Comparison of ENCODE assay signal across 1 cellular context in the genomic region with DNA sequence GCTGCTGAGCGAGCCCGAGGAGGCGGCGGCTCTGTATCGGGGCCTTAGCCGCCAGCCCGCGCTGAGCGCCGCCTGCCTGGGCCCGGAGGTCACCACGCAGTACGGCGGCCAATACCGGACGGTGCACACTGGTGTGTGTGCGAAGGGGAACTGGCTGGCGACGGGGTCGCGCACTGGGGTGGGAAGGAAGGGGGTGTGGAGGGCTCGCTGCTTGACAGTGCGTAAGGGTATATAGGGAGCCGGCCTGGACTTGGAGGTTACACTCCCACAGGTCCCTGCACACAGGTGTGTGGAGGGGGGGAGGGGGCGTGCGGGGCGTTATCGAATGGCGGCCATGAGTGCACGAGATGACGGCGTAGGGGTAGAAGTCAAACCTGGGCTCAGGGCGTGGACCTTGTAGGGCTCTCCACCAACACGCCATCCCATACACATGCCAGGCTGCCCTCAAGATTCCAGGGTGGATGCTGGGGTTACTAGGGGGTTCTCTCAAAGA.
TF ChIP-seq lines count a peak whose summit lies in the region.

No MANE protein-coding gene starts in this region.

TF ChIP-seq in HepG2, 621 proteins besides CTCF, POLR2A, EP300 and RAD21 (continued from another document and continues in another):
- TF ChIP-seq, protein P1, sequence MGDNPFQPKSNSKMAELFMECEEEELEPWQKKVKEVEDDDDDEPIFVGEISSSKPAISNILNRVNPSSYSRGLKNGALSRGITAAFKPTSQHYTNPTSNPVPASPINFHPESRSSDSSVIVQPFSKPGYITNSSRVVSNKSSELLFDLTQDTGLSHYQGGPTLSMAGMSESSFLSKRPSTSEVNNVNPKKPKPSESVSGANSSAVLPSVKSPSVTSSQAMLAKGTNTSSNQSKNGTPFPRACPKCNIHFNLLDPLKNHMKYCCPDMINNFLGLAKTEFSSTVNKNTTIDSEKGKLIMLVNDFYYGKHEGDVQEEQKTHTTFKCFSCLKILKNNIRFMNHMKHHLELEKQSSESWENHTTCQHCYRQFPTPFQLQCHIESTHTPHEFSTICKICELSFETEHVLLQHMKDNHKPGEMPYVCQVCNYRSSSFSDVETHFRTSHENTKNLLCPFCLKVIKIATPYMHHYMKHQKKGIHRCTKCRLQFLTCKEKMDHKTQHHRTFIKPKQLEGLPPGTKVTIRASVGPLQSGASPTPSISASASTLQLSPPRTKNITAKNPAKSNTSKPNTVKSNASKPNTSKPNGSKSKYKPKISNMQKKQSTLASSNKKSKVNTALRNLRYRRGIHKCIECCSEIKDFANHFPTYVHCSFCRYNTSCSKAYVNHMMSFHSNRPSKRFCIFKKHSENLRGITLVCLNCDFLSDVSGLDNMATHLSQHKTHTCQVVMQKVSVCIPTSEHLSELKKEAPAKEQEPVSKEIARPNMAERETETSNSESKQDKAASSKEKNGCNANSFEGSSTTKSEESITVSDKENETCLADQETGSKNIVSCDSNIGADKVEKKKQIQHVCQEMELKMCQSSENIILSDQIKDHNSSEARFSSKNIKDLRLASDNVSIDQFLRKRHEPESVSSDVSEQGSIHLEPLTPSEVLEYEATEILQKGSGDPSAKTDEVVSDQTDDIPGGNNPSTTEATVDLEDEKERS (CRISPR knock-in tag; IDR thresholded peaks at IDR 0.05): no peak
- no peak for TF ChIP-seq ZNF24 (IDR thresholded peaks at IDR 0.05)
- no peak for TF ChIP-seq ZNF775 (CRISPR knock-in tag; IDR thresholded peaks at IDR 0.05; ENCODE audit: borderline replicate concordance)
- TF ChIP-seq ZNF737 (CRISPR knock-in tag; IDR thresholded peaks at IDR 0.05; ENCODE audit: borderline replicate concordance): peak; percentile 86; the same call in 1 of the 2 replicates
- no peak for TF ChIP-seq POLR2G (IDR thresholded peaks at IDR 0.05; ENCODE audit: low read depth, low read length)
- TF ChIP-seq KLF12 (CRISPR knock-in tag; IDR thresholded peaks at IDR 0.05; ENCODE audit: borderline replicate concordance): no peak
- no peak for TF ChIP-seq LCORL (IDR thresholded peaks at IDR 0.05)
- TF ChIP-seq LCORL (CRISPR knock-in tag; IDR thresholded peaks at IDR 0.05): no peak
- 0 out of 2 replicates have a peak, but pooled peaks have one; percentile 5 for TF ChIP-seq ZNF749 (CRISPR knock-in tag; IDR thresholded peaks at IDR 0.05; ENCODE audit: borderline replicate concordance)
- TF ChIP-seq, protein P2, sequence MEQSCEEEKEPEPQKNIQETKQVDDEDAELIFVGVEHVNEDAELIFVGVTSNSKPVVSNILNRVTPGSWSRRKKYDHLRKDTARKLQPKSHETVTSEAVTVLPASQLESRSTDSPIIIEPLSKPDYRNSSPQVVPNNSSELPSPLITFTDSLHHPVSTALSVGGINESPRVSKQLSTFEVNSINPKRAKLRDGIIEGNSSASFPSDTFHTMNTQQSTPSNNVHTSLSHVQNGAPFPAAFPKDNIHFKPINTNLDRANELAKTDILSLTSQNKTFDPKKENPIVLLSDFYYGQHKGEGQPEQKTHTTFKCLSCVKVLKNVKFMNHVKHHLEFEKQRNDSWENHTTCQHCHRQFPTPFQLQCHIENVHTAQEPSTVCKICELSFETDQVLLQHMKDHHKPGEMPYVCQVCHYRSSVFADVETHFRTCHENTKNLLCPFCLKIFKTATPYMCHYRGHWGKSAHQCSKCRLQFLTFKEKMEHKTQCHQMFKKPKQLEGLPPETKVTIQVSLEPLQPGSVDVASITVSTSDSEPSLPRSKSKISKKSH (CRISPR knock-in tag; IDR thresholded peaks at IDR 0.05; ENCODE audit: borderline replicate concordance): no peak
- no peak for TF ChIP-seq TBL1XR1 (IDR thresholded peaks at IDR 0.05; ENCODE audit: borderline replicate concordance, low read length, partially characterized antibody)
- 0 out of 2 replicates have a peak, but pooled peaks have one; percentile 75 for TF ChIP-seq REXO4 (CRISPR knock-in tag; IDR thresholded peaks at IDR 0.05; ENCODE audit: borderline replicate concordance)
- TF ChIP-seq HMGA1 (CRISPR knock-in tag; conservative IDR thresholded peaks at IDR 0.05): no peak
- no peak for TF ChIP-seq HNRNPUL1 (IDR thresholded peaks at IDR 0.05; ENCODE audit: low read depth, low read length)
- TF ChIP-seq ZMYM3 (CRISPR knock-in tag; IDR thresholded peaks at IDR 0.05): no peak
- no peak for TF ChIP-seq KLF6 (CRISPR knock-in tag; IDR thresholded peaks at IDR 0.05)
- TF ChIP-seq KDM5B (CRISPR knock-in tag; IDR thresholded peaks at IDR 0.05; ENCODE audit: borderline replicate concordance): no peak
- TF ChIP-seq KDM1A (CRISPR knock-in tag; IDR thresholded peaks at IDR 0.05): no peak
- TF ChIP-seq, protein P3, sequence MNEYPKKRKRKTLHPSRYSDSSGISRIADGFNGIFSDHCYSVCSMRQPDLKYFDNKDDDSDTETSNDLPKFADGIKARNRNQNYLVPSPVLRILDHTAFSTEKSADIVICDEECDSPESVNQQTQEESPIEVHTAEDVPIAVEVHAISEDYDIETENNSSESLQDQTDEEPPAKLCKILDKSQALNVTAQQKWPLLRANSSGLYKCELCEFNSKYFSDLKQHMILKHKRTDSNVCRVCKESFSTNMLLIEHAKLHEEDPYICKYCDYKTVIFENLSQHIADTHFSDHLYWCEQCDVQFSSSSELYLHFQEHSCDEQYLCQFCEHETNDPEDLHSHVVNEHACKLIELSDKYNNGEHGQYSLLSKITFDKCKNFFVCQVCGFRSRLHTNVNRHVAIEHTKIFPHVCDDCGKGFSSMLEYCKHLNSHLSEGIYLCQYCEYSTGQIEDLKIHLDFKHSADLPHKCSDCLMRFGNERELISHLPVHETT (CRISPR knock-in tag; conservative IDR thresholded peaks at IDR 0.05): no peak
- no peak for TF ChIP-seq NR2F6 (IDR thresholded peaks at IDR 0.05)
- TF ChIP-seq NR2F6 (CRISPR knock-in tag; IDR thresholded peaks at IDR 0.05): no peak
- no peak for TF ChIP-seq CBFB (CRISPR knock-in tag; IDR thresholded peaks at IDR 0.05)
- no peak for TF ChIP-seq SP5 (CRISPR knock-in tag; IDR thresholded peaks at IDR 0.05; ENCODE audit: borderline replicate concordance, low read depth)
- TF ChIP-seq ZSCAN22 (CRISPR knock-in tag; IDR thresholded peaks at IDR 0.05): no peak
- TF ChIP-seq ZNF781 (CRISPR knock-in tag; IDR thresholded peaks at IDR 0.05; ENCODE audit: borderline replicate concordance, not compliant biosample characterization): no peak
- TF ChIP-seq, protein P4, sequence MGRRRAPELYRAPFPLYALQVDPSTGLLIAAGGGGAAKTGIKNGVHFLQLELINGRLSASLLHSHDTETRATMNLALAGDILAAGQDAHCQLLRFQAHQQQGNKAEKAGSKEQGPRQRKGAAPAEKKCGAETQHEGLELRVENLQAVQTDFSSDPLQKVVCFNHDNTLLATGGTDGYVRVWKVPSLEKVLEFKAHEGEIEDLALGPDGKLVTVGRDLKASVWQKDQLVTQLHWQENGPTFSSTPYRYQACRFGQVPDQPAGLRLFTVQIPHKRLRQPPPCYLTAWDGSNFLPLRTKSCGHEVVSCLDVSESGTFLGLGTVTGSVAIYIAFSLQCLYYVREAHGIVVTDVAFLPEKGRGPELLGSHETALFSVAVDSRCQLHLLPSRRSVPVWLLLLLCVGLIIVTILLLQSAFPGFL (CRISPR knock-in tag; IDR thresholded peaks at IDR 0.05): no peak
- peak; percentile 18 for TF ChIP-seq AGO1 (IDR thresholded peaks at IDR 0.05; ENCODE audit: low read depth, low read length, poor library complexity, severe bottlenecking)
- TF ChIP-seq, protein P5, sequence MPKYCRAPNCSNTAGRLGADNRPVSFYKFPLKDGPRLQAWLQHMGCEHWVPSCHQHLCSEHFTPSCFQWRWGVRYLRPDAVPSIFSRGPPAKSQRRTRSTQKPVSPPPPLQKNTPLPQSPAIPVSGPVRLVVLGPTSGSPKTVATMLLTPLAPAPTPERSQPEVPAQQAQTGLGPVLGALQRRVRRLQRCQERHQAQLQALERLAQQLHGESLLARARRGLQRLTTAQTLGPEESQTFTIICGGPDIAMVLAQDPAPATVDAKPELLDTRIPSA (CRISPR knock-in tag; IDR thresholded peaks at IDR 0.05; ENCODE audit: borderline replicate concordance): no peak
- no peak for TF ChIP-seq PLRG1 (conservative IDR thresholded peaks at IDR 0.05)
- no peak for TF ChIP-seq PAX8 (CRISPR knock-in tag; IDR thresholded peaks at IDR 0.05; ENCODE audit: borderline replicate concordance)
- no peak for TF ChIP-seq EZH2 (conservative IDR thresholded peaks at IDR 0.05; ENCODE audit: low read depth, low read length)
- TF ChIP-seq, protein P6, sequence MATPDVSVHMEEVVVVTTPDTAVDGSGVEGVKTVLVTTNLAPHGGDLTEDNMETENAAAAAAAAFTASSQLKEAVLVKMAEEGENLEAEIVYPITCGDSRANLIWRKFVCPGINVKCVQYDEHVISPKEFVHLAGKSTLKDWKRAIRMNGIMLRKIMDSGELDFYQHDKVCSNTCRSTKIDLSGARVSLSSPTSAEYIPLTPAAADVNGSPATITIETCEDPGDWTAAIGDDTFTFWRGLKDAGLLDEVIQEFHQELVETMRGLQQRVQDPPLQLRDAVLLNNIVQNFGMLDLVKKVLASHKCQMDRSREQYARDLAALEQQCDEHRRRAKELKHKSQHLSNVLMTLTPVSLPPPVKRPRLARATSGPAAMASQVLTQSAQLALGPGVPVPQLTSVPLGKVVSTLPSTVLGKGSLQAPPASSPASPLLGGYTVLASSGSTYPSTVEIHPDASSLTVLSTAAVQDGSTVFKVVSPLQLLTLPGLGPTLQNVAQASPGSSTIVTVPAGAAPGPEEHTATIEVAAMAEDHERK (CRISPR knock-in tag; IDR thresholded peaks at IDR 0.05; ENCODE audit: low read depth): no peak
- TF ChIP-seq GFI1 (CRISPR knock-in tag; IDR thresholded peaks at IDR 0.05; ENCODE audit: borderline replicate concordance): no peak
- no peak for TF ChIP-seq JUNB (CRISPR knock-in tag; IDR thresholded peaks at IDR 0.05; ENCODE audit: borderline replicate concordance)
- 0 out of 2 replicates have a peak, but pooled peaks have one; percentile 27 for TF ChIP-seq TGIF2 (CRISPR knock-in tag; IDR thresholded peaks at IDR 0.05)
- no peak for TF ChIP-seq ZNF720 (CRISPR knock-in tag; IDR thresholded peaks at IDR 0.05)
- TF ChIP-seq TP53 (CRISPR knock-in tag; conservative IDR thresholded peaks at IDR 0.05): no peak
- no peak for TF ChIP-seq ASH2L (IDR thresholded peaks at IDR 0.05; ENCODE audit: insufficient read length, low read depth, low read length)
- TF ChIP-seq, protein P7, sequence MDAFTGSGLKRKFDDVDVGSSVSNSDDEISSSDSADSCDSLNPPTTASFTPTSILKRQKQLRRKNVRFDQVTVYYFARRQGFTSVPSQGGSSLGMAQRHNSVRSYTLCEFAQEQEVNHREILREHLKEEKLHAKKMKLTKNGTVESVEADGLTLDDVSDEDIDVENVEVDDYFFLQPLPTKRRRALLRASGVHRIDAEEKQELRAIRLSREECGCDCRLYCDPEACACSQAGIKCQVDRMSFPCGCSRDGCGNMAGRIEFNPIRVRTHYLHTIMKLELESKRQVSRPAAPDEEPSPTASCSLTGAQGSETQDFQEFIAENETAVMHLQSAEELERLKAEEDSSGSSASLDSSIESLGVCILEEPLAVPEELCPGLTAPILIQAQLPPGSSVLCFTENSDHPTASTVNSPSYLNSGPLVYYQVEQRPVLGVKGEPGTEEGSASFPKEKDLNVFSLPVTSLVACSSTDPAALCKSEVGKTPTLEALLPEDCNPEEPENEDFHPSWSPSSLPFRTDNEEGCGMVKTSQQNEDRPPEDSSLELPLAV (CRISPR knock-in tag; conservative IDR thresholded peaks at IDR 0.05; ENCODE audit: low read depth): no peak
- no peak for TF ChIP-seq MEIS2 (CRISPR knock-in tag; IDR thresholded peaks at IDR 0.05)
- no peak for TF ChIP-seq HMG20A (CRISPR knock-in tag; IDR thresholded peaks at IDR 0.05; ENCODE audit: borderline replicate concordance)
- TF ChIP-seq, protein P8, sequence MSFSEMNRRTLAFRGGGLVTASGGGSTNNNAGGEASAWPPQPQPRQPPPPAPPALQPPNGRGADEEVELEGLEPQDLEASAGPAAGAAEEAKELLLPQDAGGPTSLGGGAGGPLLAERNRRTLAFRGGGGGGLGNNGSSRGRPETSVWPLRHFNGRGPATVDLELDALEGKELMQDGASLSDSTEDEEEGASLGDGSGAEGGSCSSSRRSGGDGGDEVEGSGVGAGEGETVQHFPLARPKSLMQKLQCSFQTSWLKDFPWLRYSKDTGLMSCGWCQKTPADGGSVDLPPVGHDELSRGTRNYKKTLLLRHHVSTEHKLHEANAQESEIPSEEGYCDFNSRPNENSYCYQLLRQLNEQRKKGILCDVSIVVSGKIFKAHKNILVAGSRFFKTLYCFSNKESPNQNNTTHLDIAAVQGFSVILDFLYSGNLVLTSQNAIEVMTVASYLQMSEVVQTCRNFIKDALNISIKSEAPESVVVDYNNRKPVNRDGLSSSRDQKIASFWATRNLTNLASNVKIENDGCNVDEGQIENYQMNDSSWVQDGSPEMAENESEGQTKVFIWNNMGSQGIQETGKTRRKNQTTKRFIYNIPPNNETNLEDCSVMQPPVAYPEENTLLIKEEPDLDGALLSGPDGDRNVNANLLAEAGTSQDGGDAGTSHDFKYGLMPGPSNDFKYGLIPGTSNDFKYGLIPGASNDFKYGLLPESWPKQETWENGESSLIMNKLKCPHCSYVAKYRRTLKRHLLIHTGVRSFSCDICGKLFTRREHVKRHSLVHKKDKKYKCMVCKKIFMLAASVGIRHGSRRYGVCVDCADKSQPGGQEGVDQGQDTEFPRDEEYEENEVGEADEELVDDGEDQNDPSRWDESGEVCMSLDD (CRISPR knock-in tag; IDR thresholded peaks at IDR 0.05; ENCODE audit: borderline replicate concordance): no peak
- TF ChIP-seq ZFP1 (CRISPR knock-in tag; IDR thresholded peaks at IDR 0.05): no peak
- TF ChIP-seq ZNF460 (CRISPR knock-in tag; IDR thresholded peaks at IDR 0.05; ENCODE audit: borderline replicate concordance): no peak
- no peak for TF ChIP-seq SNRNP70 (IDR thresholded peaks at IDR 0.05; ENCODE audit: low read depth, low read length)
- TF ChIP-seq, protein P9, sequence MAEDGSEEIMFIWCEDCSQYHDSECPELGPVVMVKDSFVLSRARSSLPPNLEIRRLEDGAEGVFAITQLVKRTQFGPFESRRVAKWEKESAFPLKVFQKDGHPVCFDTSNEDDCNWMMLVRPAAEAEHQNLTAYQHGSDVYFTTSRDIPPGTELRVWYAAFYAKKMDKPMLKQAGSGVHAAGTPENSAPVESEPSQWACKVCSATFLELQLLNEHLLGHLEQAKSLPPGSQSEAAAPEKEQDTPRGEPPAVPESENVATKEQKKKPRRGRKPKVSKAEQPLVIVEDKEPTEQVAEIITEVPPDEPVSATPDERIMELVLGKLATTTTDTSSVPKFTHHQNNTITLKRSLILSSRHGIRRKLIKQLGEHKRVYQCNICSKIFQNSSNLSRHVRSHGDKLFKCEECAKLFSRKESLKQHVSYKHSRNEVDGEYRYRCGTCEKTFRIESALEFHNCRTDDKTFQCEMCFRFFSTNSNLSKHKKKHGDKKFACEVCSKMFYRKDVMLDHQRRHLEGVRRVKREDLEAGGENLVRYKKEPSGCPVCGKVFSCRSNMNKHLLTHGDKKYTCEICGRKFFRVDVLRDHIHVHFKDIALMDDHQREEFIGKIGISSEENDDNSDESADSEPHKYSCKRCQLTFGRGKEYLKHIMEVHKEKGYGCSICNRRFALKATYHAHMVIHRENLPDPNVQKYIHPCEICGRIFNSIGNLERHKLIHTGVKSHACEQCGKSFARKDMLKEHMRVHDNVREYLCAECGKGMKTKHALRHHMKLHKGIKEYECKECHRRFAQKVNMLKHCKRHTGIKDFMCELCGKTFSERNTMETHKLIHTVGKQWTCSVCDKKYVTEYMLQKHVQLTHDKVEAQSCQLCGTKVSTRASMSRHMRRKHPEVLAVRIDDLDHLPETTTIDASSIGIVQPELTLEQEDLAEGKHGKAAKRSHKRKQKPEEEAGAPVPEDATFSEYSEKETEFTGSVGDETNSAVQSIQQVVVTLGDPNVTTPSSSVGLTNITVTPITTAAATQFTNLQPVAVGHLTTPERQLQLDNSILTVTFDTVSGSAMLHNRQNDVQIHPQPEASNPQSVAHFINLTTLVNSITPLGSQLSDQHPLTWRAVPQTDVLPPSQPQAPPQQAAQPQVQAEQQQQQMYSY (CRISPR knock-in tag; IDR thresholded peaks at IDR 0.05): no peak
